Comparison of ENCODE assay signal across 2 cellular contexts in the genomic region with DNA sequence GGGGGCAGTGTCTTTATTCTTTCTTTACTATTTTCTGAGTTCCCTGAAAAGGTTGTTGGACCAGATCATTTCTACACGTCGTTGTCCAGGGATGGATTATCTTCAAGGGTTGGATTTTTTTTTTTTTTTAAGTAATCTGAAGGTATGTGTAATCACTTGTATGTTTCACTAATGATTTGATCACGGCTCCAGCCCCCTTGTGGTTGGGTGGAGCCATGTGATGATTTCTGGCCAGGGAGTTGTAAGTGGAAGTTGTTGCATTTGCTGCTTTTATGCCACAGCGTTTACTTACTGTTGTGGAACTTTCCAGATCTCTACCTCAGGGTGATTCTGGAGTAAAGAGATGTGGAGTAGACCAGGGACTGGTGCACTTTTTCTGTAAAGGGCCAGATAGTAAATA.
TF ChIP-seq lines count a peak whose summit lies in the region.

No MANE protein-coding gene starts in this region.

TF ChIP-seq in GM23338, 12 proteins besides CTCF, POLR2A, EP300 and RAD21 (continues in another document):
- TF ChIP-seq NANOG (IDR thresholded peaks at IDR 0.05; ENCODE audit: borderline replicate concordance) (no peak), ZNF114 (CRISPR knock-in tag; IDR thresholded peaks at IDR 0.05) (no peak), EZH2 (IDR thresholded peaks at IDR 0.05; ENCODE audit: low read depth, unreplicated experiment) (no peak), CREB1 (CRISPR knock-in tag; IDR thresholded peaks at IDR 0.05; ENCODE audit: low read depth) (no peak), STAT1 (IDR thresholded peaks at IDR 0.05; ENCODE audit: unreplicated experiment) (no peak), JUNB (IDR thresholded peaks at IDR 0.05; ENCODE audit: unreplicated experiment) (no peak), POLR2AphosphoS5 (IDR thresholded peaks at IDR 0.05; ENCODE audit: low read depth) (no peak), ZNF331 (CRISPR knock-in tag; IDR thresholded peaks at IDR 0.05; ENCODE audit: low read depth) (no peak)
- TF ChIP-seq, protein P1, sequence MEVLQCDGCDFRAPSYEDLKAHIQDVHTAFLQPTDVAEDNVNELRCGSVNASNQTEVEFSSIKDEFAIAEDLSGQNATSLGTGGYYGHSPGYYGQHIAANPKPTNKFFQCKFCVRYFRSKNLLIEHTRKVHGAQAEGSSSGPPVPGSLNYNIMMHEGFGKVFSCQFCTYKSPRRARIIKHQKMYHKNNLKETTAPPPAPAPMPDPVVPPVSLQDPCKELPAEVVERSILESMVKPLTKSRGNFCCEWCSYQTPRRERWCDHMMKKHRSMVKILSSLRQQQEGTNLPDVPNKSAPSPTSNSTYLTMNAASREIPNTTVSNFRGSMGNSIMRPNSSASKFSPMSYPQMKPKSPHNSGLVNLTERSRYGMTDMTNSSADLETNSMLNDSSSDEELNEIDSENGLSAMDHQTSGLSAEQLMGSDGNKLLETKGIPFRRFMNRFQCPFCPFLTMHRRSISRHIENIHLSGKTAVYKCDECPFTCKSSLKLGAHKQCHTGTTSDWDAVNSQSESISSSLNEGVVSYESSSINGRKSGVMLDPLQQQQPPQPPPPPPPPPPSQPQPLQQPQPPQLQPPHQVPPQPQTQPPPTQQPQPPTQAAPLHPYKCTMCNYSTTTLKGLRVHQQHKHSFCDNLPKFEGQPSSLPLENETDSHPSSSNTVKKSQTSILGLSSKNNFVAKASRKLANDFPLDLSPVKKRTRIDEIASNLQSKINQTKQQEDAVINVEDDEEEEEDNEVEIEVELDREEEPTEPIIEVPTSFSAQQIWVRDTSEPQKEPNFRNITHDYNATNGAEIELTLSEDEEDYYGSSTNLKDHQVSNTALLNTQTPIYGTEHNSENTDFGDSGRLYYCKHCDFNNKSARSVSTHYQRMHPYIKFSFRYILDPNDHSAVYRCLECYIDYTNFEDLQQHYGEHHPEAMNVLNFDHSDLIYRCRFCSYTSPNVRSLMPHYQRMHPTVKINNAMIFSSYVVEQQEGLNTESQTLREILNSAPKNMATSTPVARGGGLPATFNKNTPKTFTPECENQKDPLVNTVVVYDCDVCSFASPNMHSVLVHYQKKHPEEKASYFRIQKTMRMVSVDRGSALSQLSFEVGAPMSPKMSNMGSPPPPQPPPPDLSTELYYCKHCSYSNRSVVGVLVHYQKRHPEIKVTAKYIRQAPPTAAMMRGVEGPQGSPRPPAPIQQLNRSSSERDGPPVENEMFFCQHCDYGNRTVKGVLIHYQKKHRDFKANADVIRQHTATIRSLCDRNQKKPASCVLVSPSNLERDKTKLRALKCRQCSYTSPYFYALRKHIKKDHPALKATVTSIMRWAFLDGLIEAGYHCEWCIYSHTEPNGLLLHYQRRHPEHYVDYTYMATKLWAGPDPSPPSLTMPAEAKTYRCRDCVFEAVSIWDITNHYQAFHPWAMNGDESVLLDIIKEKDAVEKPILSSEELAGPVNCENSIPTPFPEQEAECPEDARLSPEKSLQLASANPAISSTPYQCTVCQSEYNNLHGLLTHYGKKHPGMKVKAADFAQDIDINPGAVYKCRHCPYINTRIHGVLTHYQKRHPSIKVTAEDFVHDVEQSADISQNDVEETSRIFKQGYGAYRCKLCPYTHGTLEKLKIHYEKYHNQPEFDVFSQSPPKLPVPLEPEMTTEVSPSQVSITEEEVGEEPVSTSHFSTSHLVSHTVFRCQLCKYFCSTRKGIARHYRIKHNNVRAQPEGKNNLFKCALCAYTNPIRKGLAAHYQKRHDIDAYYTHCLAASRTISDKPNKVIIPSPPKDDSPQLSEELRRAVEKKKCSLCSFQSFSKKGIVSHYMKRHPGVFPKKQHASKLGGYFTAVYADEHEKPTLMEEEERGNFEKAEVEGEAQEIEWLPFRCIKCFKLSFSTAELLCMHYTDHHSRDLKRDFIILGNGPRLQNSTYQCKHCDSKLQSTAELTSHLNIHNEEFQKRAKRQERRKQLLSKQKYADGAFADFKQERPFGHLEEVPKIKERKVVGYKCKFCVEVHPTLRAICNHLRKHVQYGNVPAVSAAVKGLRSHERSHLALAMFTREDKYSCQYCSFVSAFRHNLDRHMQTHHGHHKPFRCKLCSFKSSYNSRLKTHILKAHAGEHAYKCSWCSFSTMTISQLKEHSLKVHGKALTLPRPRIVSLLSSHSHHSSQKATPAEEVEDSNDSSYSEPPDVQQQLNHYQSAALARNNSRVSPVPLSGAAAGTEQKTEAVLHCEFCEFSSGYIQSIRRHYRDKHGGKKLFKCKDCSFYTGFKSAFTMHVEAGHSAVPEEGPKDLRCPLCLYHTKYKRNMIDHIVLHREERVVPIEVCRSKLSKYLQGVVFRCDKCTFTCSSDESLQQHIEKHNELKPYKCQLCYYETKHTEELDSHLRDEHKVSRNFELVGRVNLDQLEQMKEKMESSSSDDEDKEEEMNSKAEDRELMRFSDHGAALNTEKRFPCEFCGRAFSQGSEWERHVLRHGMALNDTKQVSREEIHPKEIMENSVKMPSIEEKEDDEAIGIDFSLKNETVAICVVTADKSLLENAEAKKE (CRISPR knock-in tag; IDR thresholded peaks at IDR 0.05): no peak
- TF ChIP-seq, protein P2, sequence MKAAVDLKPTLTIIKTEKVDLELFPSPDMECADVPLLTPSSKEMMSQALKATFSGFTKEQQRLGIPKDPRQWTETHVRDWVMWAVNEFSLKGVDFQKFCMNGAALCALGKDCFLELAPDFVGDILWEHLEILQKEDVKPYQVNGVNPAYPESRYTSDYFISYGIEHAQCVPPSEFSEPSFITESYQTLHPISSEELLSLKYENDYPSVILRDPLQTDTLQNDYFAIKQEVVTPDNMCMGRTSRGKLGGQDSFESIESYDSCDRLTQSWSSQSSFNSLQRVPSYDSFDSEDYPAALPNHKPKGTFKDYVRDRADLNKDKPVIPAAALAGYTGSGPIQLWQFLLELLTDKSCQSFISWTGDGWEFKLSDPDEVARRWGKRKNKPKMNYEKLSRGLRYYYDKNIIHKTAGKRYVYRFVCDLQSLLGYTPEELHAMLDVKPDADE (IDR thresholded peaks at IDR 0.05): no peak

TF ChIP-seq in WTC11, 78 proteins besides CTCF, POLR2A, EP300 and RAD21:
- TF ChIP-seq GTF2I (CRISPR knock-in tag; conservative IDR thresholded peaks at IDR 0.05) (no peak), ZNF317 (CRISPR knock-in tag; IDR thresholded peaks at IDR 0.05; ENCODE audit: borderline replicate concordance, low read depth) (no peak), KAT7 (CRISPR knock-in tag; IDR thresholded peaks at IDR 0.05; ENCODE audit: borderline replicate concordance) (no peak), SOX15 (CRISPR knock-in tag; IDR thresholded peaks at IDR 0.05) (no peak), NFATC4 (CRISPR knock-in tag; IDR thresholded peaks at IDR 0.05) (no peak), ZNF416 (CRISPR knock-in tag; IDR thresholded peaks at IDR 0.05) (no peak)
- TF ChIP-seq, protein P3, sequence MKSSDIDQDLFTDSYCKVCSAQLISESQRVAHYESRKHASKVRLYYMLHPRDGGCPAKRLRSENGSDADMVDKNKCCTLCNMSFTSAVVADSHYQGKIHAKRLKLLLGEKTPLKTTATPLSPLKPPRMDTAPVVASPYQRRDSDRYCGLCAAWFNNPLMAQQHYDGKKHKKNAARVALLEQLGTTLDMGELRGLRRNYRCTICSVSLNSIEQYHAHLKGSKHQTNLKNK (CRISPR knock-in tag; IDR thresholded peaks at IDR 0.05): no peak
- TF ChIP-seq, protein P4, sequence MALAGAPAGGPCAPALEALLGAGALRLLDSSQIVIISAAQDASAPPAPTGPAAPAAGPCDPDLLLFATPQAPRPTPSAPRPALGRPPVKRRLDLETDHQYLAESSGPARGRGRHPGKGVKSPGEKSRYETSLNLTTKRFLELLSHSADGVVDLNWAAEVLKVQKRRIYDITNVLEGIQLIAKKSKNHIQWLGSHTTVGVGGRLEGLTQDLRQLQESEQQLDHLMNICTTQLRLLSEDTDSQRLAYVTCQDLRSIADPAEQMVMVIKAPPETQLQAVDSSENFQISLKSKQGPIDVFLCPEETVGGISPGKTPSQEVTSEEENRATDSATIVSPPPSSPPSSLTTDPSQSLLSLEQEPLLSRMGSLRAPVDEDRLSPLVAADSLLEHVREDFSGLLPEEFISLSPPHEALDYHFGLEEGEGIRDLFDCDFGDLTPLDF (CRISPR knock-in tag; IDR thresholded peaks at IDR 0.05): no peak
